In genomic region chr6:39530201-39530759, GRCh38 we compare ENCODE assay signal across 8 cellular contexts.
A peak's percentile ranks its signal among the peaks of the same experiment; 100 is the strongest.
DNase-seq lines count a peak whose midpoint lies in the region; ATAC-seq and TF ChIP-seq lines count a peak whose summit lies in the region.

No MANE protein-coding gene starts in this region.

- TF ChIP-seq RAD21 in IMR-90 (IDR thresholded peaks at IDR 0.05; ENCODE audit: low read length), result no peak

- POLR2A ChIA-PET in IMR-90 (lab: Charles Lee; ENCODE audit: unreplicated experiment), result no interaction called here

- H4K8ac ChIP-seq in IMR-90 (ENCODE audit: low read depth in 2 of 2, low read length in 2 of 2), result no peak overlapping the region

- no peak for TF ChIP-seq CTCF in IMR-90 (conservative IDR thresholded peaks at IDR 0.05; ENCODE audit: low read depth, low read length)
- no peak for TF ChIP-seq CTCF in hepatocyte (IDR thresholded peaks at IDR 0.05; ENCODE audit: poor library complexity)
- no peak for TF ChIP-seq CTCF in dorsolateral prefrontal cortex (IDR thresholded peaks at IDR 0.05 in 54 of 56, conservative IDR thresholded peaks at IDR 0.05 in 2 of 56; ENCODE audit: low read depth in 1 of 56, partially characterized antibody in 56 of 56)
- no peak for TF ChIP-seq CTCF in WERI-Rb-1 (IDR thresholded peaks at IDR 0.05; ENCODE audit: low read depth, low read length)

- no peaks in the 10 kb centered on the region for H3K9me2 ChIP-seq in hepatocyte (replicated peaks; ENCODE audit: insufficient read depth)

- H3K23ac ChIP-seq in IMR-90 (ENCODE audit: low read depth, low read length), result no peak overlapping the region

- TF ChIP-seq POLR2A in GM18505 (IDR thresholded peaks at IDR 0.05; ENCODE audit: borderline replicate concordance, extremely low read depth, insufficient read depth, insufficient read length), result no peak
- TF ChIP-seq POLR2A in IMR-90 (IDR thresholded peaks at IDR 0.05; ENCODE audit: low read depth, low read length), result no peak

- no peak overlapping the region for H4K91ac ChIP-seq in IMR-90 (ENCODE audit: insufficient read depth, low read depth, low read length)

- CTCF ChIA-PET in IMR-90 (lab: Yijun Ruan, JAX), result no interaction called here

- DNase-seq in IMR-90, result no peak
- peak; percentile 16 for DNase-seq in hepatocyte (ENCODE audit: low spot score)
- DNase-seq in dorsolateral prefrontal cortex, result no peak
- no peak for DNase-seq in WERI-Rb-1
- no peak for DNase-seq in SJCRH30
- DNase-seq in NCI-H82 (lab: John Stamatoyannopoulos, UW), result no peak

- H3K18ac ChIP-seq in IMR-90 (ENCODE audit: low read depth, low read length), result no peak overlapping the region

- H2BK15ac ChIP-seq in IMR-90 (ENCODE audit: low read depth, low read length), result no peak overlapping the region

- ATAC-seq in GM18505 (IDR thresholded peaks at IDR 0.05; ENCODE audit: unreplicated experiment), result peak; percentile 97
- peak; percentile 98 for ATAC-seq in GM21529 (IDR thresholded peaks at IDR 0.05; ENCODE audit: unreplicated experiment)
- ATAC-seq in IMR-90 (ENCODE audit: low read depth), result no peak

- intact Hi-C loops in IMR-90 (cut with micrococcal nuclease), result no loop called here
- intact Hi-C loops in dorsolateral prefrontal cortex (cut with DNase I), result no loop called here

- H2AK9ac ChIP-seq in IMR-90 (replicated peaks; ENCODE audit: low read depth, low read length, poor library complexity), result no peak overlapping the region

- H3K4me1 ChIP-seq in IMR-90 (ENCODE audit: control insufficient read depth, insufficient read depth, low read length), result no peaks in the 10 kb centered on the region
- no peaks in the 10 kb centered on the region for H3K4me1 ChIP-seq in hepatocyte (ENCODE audit: insufficient read depth)
- H3K4me1 ChIP-seq in SJCRH30, result no peaks in the 10 kb centered on the region

- no peaks in the 10 kb centered on the region for H3K79me2 ChIP-seq in hepatocyte

- no peak overlapping the region for H2BK120ac ChIP-seq in IMR-90 (ENCODE audit: low read depth, low read length)

- H2BK5ac ChIP-seq in IMR-90 (ENCODE audit: low read depth, low read length, poor library complexity, severe bottlenecking), result no peak overlapping the region

- no peak overlapping the region for H3K4me3 ChIP-seq in IMR-90 (ENCODE audit: insufficient read depth, low read depth, low read length)
- no peak overlapping the region for H3K4me3 ChIP-seq in hepatocyte
- peak overlapping the region in 13 of 59 donors; percentile 1 to 41 (median 24) for H3K4me3 ChIP-seq in dorsolateral prefrontal cortex
- H3K4me3 ChIP-seq in WERI-Rb-1 (ENCODE audit: low read depth, low read length), result no peak overlapping the region
- no peak overlapping the region for H3K4me3 ChIP-seq in SJCRH30

- no peak overlapping the region for H3K14ac ChIP-seq in IMR-90 (replicated peaks; ENCODE audit: low read depth, low read length)

- no peak overlapping the region for H2BK20ac ChIP-seq in IMR-90 (ENCODE audit: low read depth, low read length)

- H3K79me1 ChIP-seq in IMR-90 (ENCODE audit: low read depth in 1 of 2, low read length in 2 of 2), result no peaks in the 10 kb centered on the region

- H3K4me2 ChIP-seq in IMR-90 (ENCODE audit: low read depth, low read length), result no peak overlapping the region
- H3K4me2 ChIP-seq in hepatocyte, result peak overlapping the region; percentile 16

- H2AFZ ChIP-seq in IMR-90 (replicated peaks; ENCODE audit: low read length, poor library complexity) (no peak overlapping the region), hepatocyte (no peak overlapping the region)

- H3K9me3 ChIP-seq in IMR-90 (ENCODE audit: control insufficient read depth, insufficient read depth, low read length) (0 out of 2 replicates have a peak, but pooled peaks cover 3% of the 10 kb centered on the region), hepatocyte (ENCODE audit: low read depth) (no peaks in the 10 kb centered on the region), WERI-Rb-1 (ENCODE audit: severe bottlenecking) (peaks cover 12% of the 10 kb centered on the region), SJCRH30 (replicated peaks) (no peaks in the 10 kb centered on the region)

- H3K36me3 ChIP-seq in IMR-90 (ENCODE audit: control insufficient read depth, insufficient read depth, low read length), result no peaks in the 10 kb centered on the region
- no peaks in the 10 kb centered on the region for H3K36me3 ChIP-seq in hepatocyte (replicated peaks; ENCODE audit: insufficient read depth, low read depth)
- H3K36me3 ChIP-seq in WERI-Rb-1, result no peaks in the 10 kb centered on the region
- H3K36me3 ChIP-seq in SJCRH30, result no peaks in the 10 kb centered on the region

- in situ Hi-C loops in IMR-90 (cut with MboI; ENCODE audit: low sequenced_read_pairs), result no loop called here

- dilution Hi-C loops in IMR-90 (cut with HindIII; ENCODE audit: low sequenced_read_pairs, unreplicated experiment), result no loop called here

- no TSS peak for BruUV-seq in IMR-90 (replicated peaks; lab: Mats Ljungman, UMichigan)

- H2AK5ac ChIP-seq in IMR-90 (ENCODE audit: low read depth, low read length), result no peak overlapping the region

- no peak overlapping the region for H3K9ac ChIP-seq in IMR-90 (ENCODE audit: low read depth, low read length)

- H3K9me1 ChIP-seq in IMR-90 (ENCODE audit: insufficient read depth, low read length), result no peaks in the 10 kb centered on the region

- no peak overlapping the region for H3K56ac ChIP-seq in IMR-90 (ENCODE audit: extremely low read depth, insufficient read depth, low read length)

- no peaks in the 10 kb centered on the region for H4K20me1 ChIP-seq in IMR-90 (ENCODE audit: insufficient read depth, low read length)
- H4K20me1 ChIP-seq in hepatocyte (ENCODE audit: insufficient read depth, poor library complexity, severe bottlenecking), result no peaks in the 10 kb centered on the region

- H3K27me3 ChIP-seq in IMR-90 (ENCODE audit: control insufficient read depth, insufficient read depth, low read length) (no peaks in the 10 kb centered on the region), hepatocyte (no peaks in the 10 kb centered on the region), dorsolateral prefrontal cortex (no peaks in the 10 kb centered on the region), WERI-Rb-1 (ENCODE audit: insufficient read depth, low read depth, severe bottlenecking) (no peaks in the 10 kb centered on the region), SJCRH30 (no peaks in the 10 kb centered on the region)

- H3K4ac ChIP-seq in IMR-90 (ENCODE audit: low read depth, low read length), result no peak overlapping the region

- H4K5ac ChIP-seq in IMR-90 (ENCODE audit: low read depth, low read length), result no peak overlapping the region

- H3K27ac ChIP-seq in IMR-90 (ENCODE audit: insufficient read depth, low read length) (no peak overlapping the region), hepatocyte (no peak overlapping the region), dorsolateral prefrontal cortex (peak overlapping the region in 5 of 59 donors; percentile 5 to 46 (median 14)), WERI-Rb-1 (no peak overlapping the region), SJCRH30 (no peak overlapping the region)

- no CpG with 5 or more reads among the region's 4 CpGs for WGBS in IMR-90 (ENCODE audit: extremely low coverage in 2 of 2, insufficient read length in 1 of 2), 2 experiments
- WGBS in hepatocyte (ENCODE audit: low lambda C conversion rate, missing lambda C conversion rate), result 61% methylated on average over 4 of the region's 4 CpGs

TF ChIP-seq in IMR-90, 13 proteins besides CTCF, POLR2A, EP300 and RAD21:
- TF ChIP-seq CHD1 (IDR thresholded peaks at IDR 0.05; ENCODE audit: low read depth, low read length) (no peak), SMC3 (IDR thresholded peaks at IDR 0.05; ENCODE audit: low read depth, low read length) (no peak), CEBPB (IDR thresholded peaks at IDR 0.05; ENCODE audit: low read depth, low read length) (peak; percentile 41; the same call in 1 of the 2 replicates)
